Comparison of ENCODE assay signal across 14 cellular contexts in the genomic region with DNA sequence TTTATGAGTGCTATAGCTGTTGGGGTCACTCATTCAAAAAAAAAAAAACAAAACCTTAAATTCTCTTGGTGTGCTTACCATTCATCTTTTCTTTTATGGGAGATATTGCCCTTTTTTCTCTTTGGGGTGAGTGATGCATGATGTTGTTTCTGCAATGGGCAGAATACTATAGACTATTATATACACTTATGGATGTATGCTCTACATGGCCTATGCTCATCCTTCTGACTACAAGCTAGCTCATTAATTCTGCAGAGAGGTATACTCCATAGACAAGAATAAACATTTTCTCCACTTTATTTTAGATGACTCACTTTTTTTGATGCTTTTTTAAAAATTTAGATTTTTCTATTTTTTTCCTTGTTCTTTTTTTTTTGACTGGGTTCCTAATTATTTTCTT.
DNase-seq lines count a peak whose midpoint lies in the region; ATAC-seq and TF ChIP-seq lines count a peak whose summit lies in the region.
"Had no signal": no experiment of that assay in that cellular context is flagged by ENCODE, and none has a peak within 500 bp of the region (broad histone marks: within the 10 kb centered on the region; RNA-seq: fewer than 3 reads in every experiment).

No MANE protein-coding gene starts in this region.

- H3K4me3 ChIP-seq in muscle layer of colon (ENCODE audit: low read depth in 1 of 2, low read length in 2 of 2): peak overlapping the region; percentile 17 to 49
- peak overlapping the region; percentile 60 for H3K4me3 ChIP-seq in thoracic aorta

- peak overlapping the region; percentile 93 for H3K27ac ChIP-seq in angular gyrus (ENCODE audit: low read depth, low read length)
- H3K27ac ChIP-seq in muscle layer of colon (ENCODE audit: low read depth, low read length): peak overlapping the region; percentile 65
- no peak overlapping the region for H3K27ac ChIP-seq in thoracic aorta
- H3K27ac ChIP-seq: SJSA1 had no signal

- no peaks in the 10 kb centered on the region for H3K9me3 Mint-ChIP-seq in HFFc6
- H3K9me3 Mint-ChIP-seq: CD4-positive, alpha-beta T cell had no signal

- peak overlapping the region; percentile 44; the same call in 1 of the 2 replicates for H3K4me3 Mint-ChIP-seq in HFFc6
- H3K4me3 Mint-ChIP-seq: CD4-positive, alpha-beta T cell had no signal

- H3K4me1 ChIP-seq in muscle layer of colon (ENCODE audit: insufficient read depth, low read length) (peaks cover 16% of the 10 kb centered on the region), thoracic aorta (ENCODE audit: control insufficient read depth in 1 of 2, low read depth in 2 of 2) (peaks cover 4 to 6% of the 10 kb centered on the region in 2 donors)
- H3K4me1 ChIP-seq: SJSA1 had no signal

- no peaks in the 10 kb centered on the region for H3K27me3 ChIP-seq in muscle layer of colon (ENCODE audit: control insufficient read depth in 1 of 2, insufficient read depth in 2 of 2, low read length in 2 of 2)
- H3K27me3 ChIP-seq in thoracic aorta (replicated peaks; ENCODE audit: insufficient read depth): no peaks in the 10 kb centered on the region
- H3K27me3 ChIP-seq: SJSA1 had no signal

- H3K4me1 Mint-ChIP-seq in HFFc6 (ENCODE audit: low read depth): peaks cover 8% of the 10 kb centered on the region; the same call in 1 of the 2 replicates

- no peak overlapping the region for H3K27ac Mint-ChIP-seq in HFFc6
- H3K27ac Mint-ChIP-seq: CD4-positive, alpha-beta T cell had no signal

- peaks cover 4% of the 10 kb centered on the region; the same call in 1 of the 2 replicates for H3K27me3 Mint-ChIP-seq in HFFc6 (ENCODE audit: insufficient read depth)

- no peak for TF ChIP-seq CTCF in HFFc6 (IDR thresholded peaks at IDR 0.05)
- TF ChIP-seq CTCF in thoracic aorta (IDR thresholded peaks at IDR 0.05): no peak

- ATAC-seq in thoracic aorta (ENCODE audit: insufficient number of reproducible peaks, low FRiP score, low read depth): no peak

- H3K9ac ChIP-seq in muscle layer of colon (ENCODE audit: low read length): no peak overlapping the region

- H3K36me3 ChIP-seq in muscle layer of colon (ENCODE audit: insufficient read depth, low read length) (no peaks in the 10 kb centered on the region), thoracic aorta (no peaks in the 10 kb centered on the region)
- H3K36me3 ChIP-seq: SJSA1 had no signal

- H3K9me3 ChIP-seq in muscle layer of colon (ENCODE audit: low read length) (no peaks in the 10 kb centered on the region), thoracic aorta (no peaks in the 10 kb centered on the region)
- H3K9me3 ChIP-seq: SJSA1 had no signal

- DNase-seq in HFFc6 (no peak), thoracic aorta (ENCODE audit: low spot score) (no peak), SKM-1 treated with dmso at 0.1 percent for 144 hours (lab: John Stamatoyannopoulos, UW; ENCODE audit: unreplicated experiment) (no peak), MV-4-11 (lab: John Stamatoyannopoulos, UW) (no peak), EL (no peak)
- no peak for DNase-seq in effector CD8-positive, alpha-beta T cell (lab: John Stamatoyannopoulos, UW)
- DNase-seq: activated CD4-positive, alpha-beta T cell treated with anti-CD3 and anti-CD28 coated beads, Interleukin-2, amount 50 U/mL, for 48 hours; CD4-positive, alpha-beta T cell; mesendoderm; NCI-H1105; trophoblast cell had no signal

- no peaks in the 10 kb centered on the region for H3K36me3 Mint-ChIP-seq in HFFc6 (ENCODE audit: low read depth)

Comparison
In these comparisons a context has a peak if more than half of its experiments do, and no peak if none do; other contexts are left out.
1. H3K27ac ChIP-seq: peak in angular gyrus (single experiment) and muscle layer of colon (single experiment); none in thoracic aorta (0 of 2).